9 cellular contexts compared by ENCODE assay signal in the genomic region with DNA sequence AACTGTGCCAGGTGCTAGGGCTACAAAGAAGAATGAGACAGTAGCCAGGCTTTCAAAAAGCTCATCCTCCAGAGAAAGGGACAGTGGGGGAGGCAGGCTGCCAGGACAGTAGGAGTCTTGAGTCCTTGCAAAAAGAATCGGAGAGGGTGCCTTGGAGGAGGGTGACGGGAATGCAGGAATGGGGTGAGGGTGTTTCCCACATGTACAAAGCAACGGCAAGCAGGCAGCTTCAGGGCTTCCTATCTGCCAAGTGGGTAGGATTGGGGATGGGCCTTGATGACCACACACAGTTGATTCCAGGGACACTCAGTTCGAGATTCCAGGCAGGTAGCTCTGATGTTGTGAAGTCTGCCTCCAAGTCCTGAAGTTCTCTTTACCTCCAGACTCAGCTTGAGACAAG. TPM values are rescaled to one million over a fixed set of nuclear protein-coding genes. Genes with fewer than 3 reads are reported as not detected.
DNase-seq lines count a peak whose midpoint lies in the region; ATAC-seq and TF ChIP-seq lines count a peak whose summit lies in the region.
"Had no signal": no experiment of that assay in that cellular context is flagged by ENCODE, and none has a peak within 500 bp of the region (broad histone marks: within the 10 kb centered on the region; RNA-seq: fewer than 3 reads in every experiment).

No MANE protein-coding gene starts in this region.

- ATAC-seq in PC-3, result peak; percentile 1; the same call in 1 of the 2 replicates
- no peak for ATAC-seq in stimulated activated effector memory CD8-positive, alpha-beta T cell treated with anti-CD3 and anti-CD28 coated beads, Interleukin-12 subunit alpha, Interleukin-12 subunit beta, amount 100 ng/mL, for 72 hours
- no peak for ATAC-seq in GM18909 (IDR thresholded peaks at IDR 0.05; ENCODE audit: poor library complexity, unreplicated experiment)

- H4K20me1 ChIP-seq in PC-3 (ENCODE audit: low read length), result no peaks in the 10 kb centered on the region

- H3K79me2 ChIP-seq in PC-3 (ENCODE audit: low read length), result no peaks in the 10 kb centered on the region

- H3K4me1 Mint-ChIP-seq in activated T-cell treated with anti-CD3 and anti-CD28 coated beads, Interleukin-2, amount 50 U/mL, for 24 hours (ENCODE audit: low read depth), result peaks cover 37% of the 10 kb centered on the region
- peaks cover 7% of the 10 kb centered on the region for H3K4me1 Mint-ChIP-seq in endodermal cell
- peaks cover 22% of the 10 kb centered on the region for H3K4me1 Mint-ChIP-seq in stimulated activated effector memory CD8-positive, alpha-beta T cell treated with anti-CD3 and anti-CD28 coated beads, Interleukin-12 subunit alpha, Interleukin-12 subunit beta, amount 100 ng/mL, for 72 hours

- no peak for DNase-seq in activated T-cell treated with anti-CD3 and anti-CD28 coated beads, Interleukin-2, amount 50 U/mL, for 24 hours
- DNase-seq in activated T-cell treated with anti-CD3 and anti-CD28 coated beads for 4 hours (no peak), PC-3 (peak; percentile 23), endodermal cell (peak; percentile 36), adrenal gland (no peak), right atrium auricular region (ENCODE audit: low spot score) (no peak)
- no peak for DNase-seq in stimulated activated effector memory CD8-positive, alpha-beta T cell treated with anti-CD3 and anti-CD28 coated beads, Interleukin-12 subunit alpha, Interleukin-12 subunit beta, amount 100 ng/mL, for 72 hours (ENCODE audit: low spot score in 2 of 2)
- DNase-seq: spleen had no signal

- H3K36me3 ChIP-seq in PC-3 (ENCODE audit: low read depth, low read length) (no peaks in the 10 kb centered on the region), endodermal cell (ENCODE audit: control insufficient read depth, insufficient read depth, low read length) (no peaks in the 10 kb centered on the region), adrenal gland (replicated peaks in 1 of 2) (no peaks in the 10 kb centered on the region), right atrium auricular region (no peaks in the 10 kb centered on the region)
- H3K36me3 ChIP-seq: spleen had no signal

- H3K9me3 Mint-ChIP-seq in activated T-cell treated with anti-CD3 and anti-CD28 coated beads, Interleukin-2, amount 50 U/mL, for 24 hours, result no peaks in the 10 kb centered on the region
- no peaks in the 10 kb centered on the region for H3K9me3 Mint-ChIP-seq in endodermal cell
- no peaks in the 10 kb centered on the region for H3K9me3 Mint-ChIP-seq in stimulated activated effector memory CD8-positive, alpha-beta T cell treated with anti-CD3 and anti-CD28 coated beads, Interleukin-12 subunit alpha, Interleukin-12 subunit beta, amount 100 ng/mL, for 72 hours

- CTCF ChIA-PET in PC-3 (lab: Charles Lee), result interaction anchor here (0.6 to 2.5 kb wide), 9 partner anchors 23 to 1034 kb away, joined by 4 to 41 read pairs (median 11); a partner anchor contains a TSS

- no peaks in the 10 kb centered on the region for H3F3A ChIP-seq in PC-3 (ENCODE audit: low read length, unreplicated experiment)

- POLR2A ChIA-PET in PC-3 (lab: Charles Lee; ENCODE audit: unreplicated experiment), result interaction anchor here (0.6 to 1.3 kb wide), 3 partner anchors 18 to 186 kb away, joined by 4 to 6 read pairs (median 5); a partner anchor contains a TSS

- no peak for TF ChIP-seq POLR2A in adrenal gland (IDR thresholded peaks at IDR 0.05)

- H3K4me1 ChIP-seq in PC-3 (ENCODE audit: insufficient read depth, low read length), result peaks cover 44% of the 10 kb centered on the region
- no peaks in the 10 kb centered on the region for H3K4me1 ChIP-seq in endodermal cell (ENCODE audit: control insufficient read depth, insufficient read depth, low read length)
- H3K4me1 ChIP-seq in adrenal gland (replicated peaks in 1 of 2), result peaks cover 3 to 5% of the 10 kb centered on the region in 2 donors
- H3K4me1 ChIP-seq in right atrium auricular region, result peaks cover 0 to 11% of the 10 kb centered on the region in 2 donors

- peak overlapping the region; percentile 37 for H3K27ac ChIP-seq in PC-3 (ENCODE audit: low read length)
- no peak overlapping the region for H3K27ac ChIP-seq in endodermal cell (ENCODE audit: low read depth, low read length)
- no peak overlapping the region for H3K27ac ChIP-seq in adrenal gland
- H3K27ac ChIP-seq in right atrium auricular region, result no peak overlapping the region

- H3K27ac Mint-ChIP-seq in activated T-cell treated with anti-CD3 and anti-CD28 coated beads, Interleukin-2, amount 50 U/mL, for 24 hours, result peak overlapping the region; percentile 90
- H3K27ac Mint-ChIP-seq in endodermal cell, result no peak overlapping the region
- H3K27ac Mint-ChIP-seq in stimulated activated effector memory CD8-positive, alpha-beta T cell treated with anti-CD3 and anti-CD28 coated beads, Interleukin-12 subunit alpha, Interleukin-12 subunit beta, amount 100 ng/mL, for 72 hours, result peak overlapping the region; percentile 81

- WGBS in endodermal cell (ENCODE audit: insufficient coverage in 1 of 2, insufficient read length in 1 of 2), 2 experiments, result 81 to 92% methylated on average over 2 to 4 of the region's 4 CpGs
- WGBS in adrenal gland, 4 donors, result 47 to 65% (median 57%) methylated on average over 4 of the region's 4 CpGs

- H2AFZ ChIP-seq in PC-3 (ENCODE audit: low read length), result peak overlapping the region; percentile 87

- no peaks in the 10 kb centered on the region for H3K9me3 ChIP-seq in PC-3 (ENCODE audit: low read length)
- no peaks in the 10 kb centered on the region for H3K9me3 ChIP-seq in endodermal cell (ENCODE audit: control insufficient read depth, low read length)
- no peaks in the 10 kb centered on the region for H3K9me3 ChIP-seq in adrenal gland (replicated peaks in 1 of 3)
- H3K9me3 ChIP-seq in right atrium auricular region, result no peaks in the 10 kb centered on the region
- H3K9me3 ChIP-seq: spleen had no signal

- TF ChIP-seq CTCF in PC-3 (conservative IDR thresholded peaks at IDR 0.05; ENCODE audit: low read depth, low read length) (no peak), endodermal cell (conservative IDR thresholded peaks at IDR 0.05) (no peak), adrenal gland (IDR thresholded peaks at IDR 0.05) (no peak), right atrium auricular region (IDR thresholded peaks at IDR 0.05) (no peak)

- peak overlapping the region; percentile 93 for H3K4me2 ChIP-seq in PC-3 (ENCODE audit: low read length)

- no peaks in the 10 kb centered on the region for H3K36me3 Mint-ChIP-seq in activated T-cell treated with anti-CD3 and anti-CD28 coated beads, Interleukin-2, amount 50 U/mL, for 24 hours (ENCODE audit: low read depth)
- no peaks in the 10 kb centered on the region for H3K36me3 Mint-ChIP-seq in endodermal cell (ENCODE audit: low read depth)
- H3K36me3 Mint-ChIP-seq in stimulated activated effector memory CD8-positive, alpha-beta T cell treated with anti-CD3 and anti-CD28 coated beads, Interleukin-12 subunit alpha, Interleukin-12 subunit beta, amount 100 ng/mL, for 72 hours, result no peaks in the 10 kb centered on the region

- H3K4me3 Mint-ChIP-seq in activated T-cell treated with anti-CD3 and anti-CD28 coated beads, Interleukin-2, amount 50 U/mL, for 24 hours, result peak overlapping the region; percentile 80
- H3K4me3 Mint-ChIP-seq in endodermal cell, result no peak overlapping the region
- peak overlapping the region; percentile 82 for H3K4me3 Mint-ChIP-seq in stimulated activated effector memory CD8-positive, alpha-beta T cell treated with anti-CD3 and anti-CD28 coated beads, Interleukin-12 subunit alpha, Interleukin-12 subunit beta, amount 100 ng/mL, for 72 hours

- BruUV-seq in PC-3 (replicated peaks; lab: Mats Ljungman, UMichigan), result TSS peak; percentile 76

- no peaks in the 10 kb centered on the region for H3K27me3 ChIP-seq in PC-3 (ENCODE audit: low read length)
- H3K27me3 ChIP-seq in endodermal cell (ENCODE audit: control insufficient read depth, insufficient read depth, low read length, poor library complexity, severe bottlenecking), result peaks cover 49% of the 10 kb centered on the region
- H3K27me3 ChIP-seq in adrenal gland, result peaks cover 20% of the 10 kb centered on the region
- H3K27me3 ChIP-seq in right atrium auricular region, result no peaks in the 10 kb centered on the region

- intact Hi-C loops in PC-3 (cut with micrococcal nuclease), result no loop called here
- intact Hi-C loops in adrenal gland (cut with DNase I), result loop anchor here in 1 of 2 donors (10.0 kb wide), 1 partner anchor 185 kb away; a partner anchor contains a TSS

- peaks cover 5% of the 10 kb centered on the region for H3K27me3 Mint-ChIP-seq in activated T-cell treated with anti-CD3 and anti-CD28 coated beads, Interleukin-2, amount 50 U/mL, for 24 hours
- peaks cover 51% of the 10 kb centered on the region for H3K27me3 Mint-ChIP-seq in endodermal cell (ENCODE audit: insufficient read depth)

- no peaks in the 10 kb centered on the region for H3K9me2 ChIP-seq in PC-3 (replicated peaks; ENCODE audit: low read length)

- peak overlapping the region; percentile 63 for H3K9ac ChIP-seq in PC-3 (ENCODE audit: low read length)
- H3K9ac ChIP-seq in endodermal cell (ENCODE audit: extremely low read depth, low read length, poor library complexity, severe bottlenecking), result no peak overlapping the region

- peak overlapping the region; percentile 70; the same call in 1 of the 2 replicates for H3K4me3 ChIP-seq in PC-3 (ENCODE audit: low read length)
- H3K4me3 ChIP-seq in endodermal cell (ENCODE audit: low read length), result no peak overlapping the region
- no peak overlapping the region for H3K4me3 ChIP-seq in adrenal gland
- H3K4me3 ChIP-seq in right atrium auricular region, result no peak overlapping the region

RNA-seq across cellular contexts. Expression of a gene that starts 54.4 kb away (rescaled TPM):
- 2.3 and 4.4 TPM in 2 replicates for total RNA-seq in PC-3 (2014; rRNA removed)
- total RNA-seq in endodermal cell, result 1 to 10 TPM; 1.2 to 1.5 TPM
- polyA plus RNA-seq in endodermal cell (2013, experiment 1 of 2), result 1.5 TPM
- polyA plus RNA-seq in endodermal cell (2013, experiment 2 of 2), result 0.95 TPM
- total RNA-seq in adrenal gland, result under 1 TPM in 6 of 8 donors, not detected in 2; 0.37 to 0.92 (median 0.56) TPM
- 1 to 10 TPM in 2 of 3 donors, under 1 TPM in 1; 0.29 to 3.3 (median 1.9) TPM for polyA plus RNA-seq in adrenal gland
- under 1 TPM in 1 of 2 donors, not detected in 1; 0.51 TPM for total RNA-seq in right atrium auricular region

RNA-seq across cellular contexts. Expression of a gene that starts 54.6 kb away (rescaled TPM):
- total RNA-seq in PC-3 (2014; rRNA removed), result 8.4 and 12.4 TPM in 2 replicates
- total RNA-seq in endodermal cell, result 1 to 10 TPM; 3.5 to 7.1 TPM
- polyA plus RNA-seq in endodermal cell (2013, experiment 1 of 2), result 2.6 TPM
- polyA plus RNA-seq in endodermal cell (2013, experiment 2 of 2), result 2.6 TPM
- total RNA-seq in adrenal gland, result 1 to 10 TPM in 7 of 8 donors, under 1 TPM in 1; 0.97 to 8.4 (median 3.8) TPM
- 1 to 10 TPM; 1.7 to 5.1 (median 1.9) TPM for polyA plus RNA-seq in adrenal gland
- 1 to 10 TPM; 3.4 to 3.7 TPM for total RNA-seq in right atrium auricular region

Comparison
In these comparisons a context has a peak if more than half of its experiments do, and no peak if none do; other contexts are left out.
1. DNase-seq: peak in PC-3 (single experiment) and endodermal cell (single experiment); none in activated T-cell treated with anti-CD3 and anti-CD28 coated beads, Interleukin-2, amount 50 U/mL, for 24 hours (single experiment), activated T-cell treated with anti-CD3 and anti-CD28 coated beads for 4 hours (single experiment), stimulated activated effector memory CD8-positive, alpha-beta T cell treated with anti-CD3 and anti-CD28 coated beads, Interleukin-12 subunit alpha, Interleukin-12 subunit beta, amount 100 ng/mL, for 72 hours (0 of 2), adrenal gland (0 of 7) and right atrium auricular region (single experiment).